In genomic region chr16:75475420-75475847, GRCh38 we compare ENCODE assay signal across 22 cellular contexts. TPM values are rescaled to one million over a fixed set of nuclear protein-coding genes. Genes with fewer than 3 reads are reported as not detected.
"Had no signal": no experiment of that assay in that cellular context is flagged by ENCODE, and none has a peak within 500 bp of the region (broad histone marks: within the 10 kb centered on the region; RNA-seq: fewer than 3 reads in every experiment).

No MANE protein-coding gene starts in this region.

- ATAC-seq: gastroesophageal sphincter, left cardiac atrium, T-helper 17 cell had no signal

- H3K4me1 ChIP-seq: gastroesophageal sphincter, sigmoid colon had no signal

- DNase-seq: activated CD4-positive, alpha-beta memory T cell treated with anti-CD3 and anti-CD28 coated beads, Interleukin-2, amount 10 ng/mL, durations not matched to agents 7 days and 5 days; activated CD4-positive, alpha-beta T cell treated with anti-CD3 and anti-CD28 coated beads, Interleukin-2, amount 10 ng/mL, durations not matched to agents 24 days and 14 days; activated CD4-positive, CD25-positive, alpha-beta regulatory T cell; dorsolateral prefrontal cortex; head of caudate nucleus; hypothalamus; left cardiac atrium; occipital lobe; retina; sigmoid colon; stimulated activated CD4-positive, alpha-beta T cell treated with anti-CD3 and anti-CD28 coated beads, Interleukin-2, amount 100 ng/mL, for 48 hours; stimulated activated CD8-positive, alpha-beta memory T cell treated with anti-CD3 and anti-CD28 coated beads, Interleukin-4, amount 100 ng/mL, for 48 hours; stimulated activated naive CD4-positive, alpha-beta T cell; SW 1271; T-helper 17 cell had no signal

- H3K4me3 Mint-ChIP-seq: activated CD4-positive, alpha-beta memory T cell treated with anti-CD3 and anti-CD28 coated beads, Interleukin-2, amount 10 ng/mL, durations not matched to agents 7 days and 5 days; activated CD4-positive, alpha-beta T cell treated with anti-CD3 and anti-CD28 coated beads, Interleukin-2, amount 10 ng/mL, durations not matched to agents 24 days and 14 days; activated T-helper 1 cell treated with anti-CD3 and anti-CD28 coated beads, Interleukin-12 subunit alpha, Interleukin-12 subunit beta, Interleukin-2, Interleukin-4 antibody, amounts not matched to agents 30 ng/mL and 10 ng/mL and 1 ng/mL, durations not matched to agents 14 hours and 24 hours and 36 hours; central memory CD8-positive, alpha-beta T cell; memory B cell; T-helper 17 cell had no signal

- H3K27ac ChIP-seq: gastroesophageal sphincter, sigmoid colon had no signal

- H3K4me2 ChIP-seq: smooth muscle cell had no signal

- H3K27ac Mint-ChIP-seq: activated CD4-positive, alpha-beta memory T cell treated with anti-CD3 and anti-CD28 coated beads, Interleukin-2, amount 10 ng/mL, durations not matched to agents 7 days and 5 days; activated CD4-positive, alpha-beta T cell treated with anti-CD3 and anti-CD28 coated beads, Interleukin-2, amount 10 ng/mL, durations not matched to agents 24 days and 14 days; activated T-helper 1 cell treated with anti-CD3 and anti-CD28 coated beads, Interleukin-12 subunit alpha, Interleukin-12 subunit beta, Interleukin-2, Interleukin-4 antibody, amounts not matched to agents 30 ng/mL and 10 ng/mL and 1 ng/mL, durations not matched to agents 14 hours and 24 hours and 36 hours; memory B cell; T-helper 17 cell had no signal

- H3K4me1 Mint-ChIP-seq: activated CD4-positive, alpha-beta memory T cell treated with anti-CD3 and anti-CD28 coated beads, Interleukin-2, amount 10 ng/mL, durations not matched to agents 7 days and 5 days; central memory CD8-positive, alpha-beta T cell had no signal

- H3K27me3 ChIP-seq: dorsolateral prefrontal cortex, gastroesophageal sphincter, sigmoid colon had no signal

- H3K9me3 ChIP-seq: gastroesophageal sphincter, sigmoid colon had no signal

- H3K36me3 Mint-ChIP-seq: activated naive CD4-positive, alpha-beta T cell treated with anti-CD3 and anti-CD28 coated beads, Interleukin-2, amount 50 U/mL, for 72 hours; memory B cell had no signal

- H3K9me3 Mint-ChIP-seq: activated CD4-positive, alpha-beta memory T cell treated with anti-CD3 and anti-CD28 coated beads, Interleukin-2, amount 10 ng/mL, durations not matched to agents 7 days and 5 days; activated CD4-positive, alpha-beta T cell treated with anti-CD3 and anti-CD28 coated beads, Interleukin-2, amount 10 ng/mL, durations not matched to agents 24 days and 14 days; activated naive CD4-positive, alpha-beta T cell treated with anti-CD3 and anti-CD28 coated beads, Interleukin-2, amount 50 U/mL, for 72 hours; activated T-helper 1 cell treated with anti-CD3 and anti-CD28 coated beads, Interleukin-12 subunit alpha, Interleukin-12 subunit beta, Interleukin-2, Interleukin-4 antibody, amounts not matched to agents 30 ng/mL and 10 ng/mL and 1 ng/mL, durations not matched to agents 14 hours and 24 hours and 36 hours; central memory CD8-positive, alpha-beta T cell; memory B cell had no signal

RNA-seq across cellular contexts. Expression of gene CHST6, which starts 19.8 kb away (rescaled TPM):
- total RNA-seq: activated CD4-positive, alpha-beta memory T cell treated with anti-CD3 and anti-CD28 coated beads, Interleukin-2, amount 10 ng/mL, durations not matched to agents 7 days and 5 days; activated CD4-positive, alpha-beta T cell treated with anti-CD3 and anti-CD28 coated beads, Interleukin-2, amount 10 ng/mL, durations not matched to agents 24 days and 14 days; activated naive CD4-positive, alpha-beta T cell treated with anti-CD3 and anti-CD28 coated beads, Interleukin-2, amount 50 U/mL, for 72 hours; activated T-helper 1 cell treated with anti-CD3 and anti-CD28 coated beads, Interleukin-12 subunit alpha, Interleukin-12 subunit beta, Interleukin-2, Interleukin-4 antibody, amounts not matched to agents 30 ng/mL and 10 ng/mL and 1 ng/mL, durations not matched to agents 14 hours and 24 hours and 36 hours; subcutaneous adipose tissue; T-helper 17 cell had no signal
